24 cellular contexts compared by ENCODE assay signal in genomic region chr20:9348316-9348715, GRCh38.
DNase-seq lines count a peak whose midpoint lies in the region; ATAC-seq, FAIRE-seq and TF ChIP-seq lines count a peak whose summit lies in the region.
"Had no signal": no experiment of that assay in that cellular context is flagged by ENCODE, and none has a peak within 500 bp of the region (broad histone marks: within the 10 kb centered on the region; RNA-seq: fewer than 3 reads in every experiment).

No MANE protein-coding gene starts in this region.

- H3K4me2 ChIP-seq in Loucy (ENCODE audit: low read depth, low read length, poor library complexity, severe bottlenecking) (peak overlapping the region; percentile 37), K562 (ENCODE audit: insufficient read depth, low read length) (no peak overlapping the region)

- no peaks in the 10 kb centered on the region for H3K9me3 Mint-ChIP-seq in nephron progenitor cell
- H3K9me3 Mint-ChIP-seq in CD14-positive monocyte: no peaks in the 10 kb centered on the region
- H3K9me3 Mint-ChIP-seq in stimulated activated naive CD8-positive, alpha-beta T cell treated with anti-CD3 and anti-CD28 coated beads, Interleukin-15, amount 100 ng/mL, for 72 hours: peaks cover 0 to 4% of the 10 kb centered on the region in 2 donors
- H3K9me3 Mint-ChIP-seq: CD8-positive, alpha-beta T cell; HFFc6 had no signal

- no peak overlapping the region for H3K4me3 Mint-ChIP-seq in nephron progenitor cell
- H3K4me3 Mint-ChIP-seq in CD14-positive monocyte: no peak overlapping the region
- H3K4me3 Mint-ChIP-seq in stimulated activated naive CD8-positive, alpha-beta T cell treated with anti-CD3 and anti-CD28 coated beads, Interleukin-15, amount 100 ng/mL, for 72 hours: no peak overlapping the region
- H3K4me3 Mint-ChIP-seq: CD8-positive, alpha-beta T cell; HFFc6; IgD-negative memory B cell; T-cell had no signal

- H3K9me3 ChIP-seq in cardiac muscle cell (ENCODE audit: low read depth) (no peaks in the 10 kb centered on the region), Loucy (ENCODE audit: insufficient read depth, low read depth, low read length) (no peaks in the 10 kb centered on the region), K562 (replicated peaks; ENCODE audit: control insufficient read depth, insufficient read depth, low read depth, low read length) (no peaks in the 10 kb centered on the region)
- H3K9me3 ChIP-seq: BLaER1, Caco-2 had no signal

- no peaks in the 10 kb centered on the region for H3K9me2 ChIP-seq in Loucy (replicated peaks; ENCODE audit: low read depth, low read length)

- no peak for TF ChIP-seq CTCF in cardiac muscle cell (IDR thresholded peaks at IDR 0.05; ENCODE audit: low read depth, low read length)
- no peak for TF ChIP-seq CTCF in Loucy (conservative IDR thresholded peaks at IDR 0.05; ENCODE audit: low read length)
- TF ChIP-seq CTCF in K562 (IDR thresholded peaks at IDR 0.05 in 2 of 3, conservative IDR thresholded peaks at IDR 0.05 in 1 of 3; ENCODE audit: insufficient read depth in 2 of 3, low read depth in 1 of 3, low read length in 3 of 3): no peak
- TF ChIP-seq CTCF in nephron progenitor cell (IDR thresholded peaks at IDR 0.05): no peak
- no peak for TF ChIP-seq CTCF in CD14-positive monocyte (IDR thresholded peaks at IDR 0.05)

- H3K4me1 Mint-ChIP-seq in nephron progenitor cell: peaks cover 55% of the 10 kb centered on the region
- H3K4me1 Mint-ChIP-seq in CD14-positive monocyte: peaks cover 14% of the 10 kb centered on the region
- no peaks in the 10 kb centered on the region for H3K4me1 Mint-ChIP-seq in stimulated activated naive CD8-positive, alpha-beta T cell treated with anti-CD3 and anti-CD28 coated beads, Interleukin-15, amount 100 ng/mL, for 72 hours
- H3K4me1 Mint-ChIP-seq: IgD-negative memory B cell, T-cell had no signal

- no peak for TF ChIP-seq POLR2A in K562 (conservative IDR thresholded peaks at IDR 0.05)

- no peaks in the 10 kb centered on the region for H3K36me3 ChIP-seq in cardiac muscle cell
- no peaks in the 10 kb centered on the region for H3K36me3 ChIP-seq in Loucy (ENCODE audit: insufficient read depth, low read length)
- H3K36me3 ChIP-seq in K562 (ENCODE audit: control insufficient read depth, insufficient read depth, low read length): no peaks in the 10 kb centered on the region
- H3K36me3 ChIP-seq: BLaER1 had no signal

- in situ Hi-C loops in K562 (cut with MboI): no loop called here

- intact Hi-C loops in left ventricle myocardium superior (cut with micrococcal nuclease): loop anchor here (10.0 kb wide), 1 partner anchor 124 kb away; no protein-coding TSS in a partner anchor
- intact Hi-C loops in K562 (cut with micrococcal nuclease): no loop called here
- intact Hi-C loops in CD14-positive monocyte (cut with micrococcal nuclease): no loop called here

- TF ChIP-seq EP300 in K562 (IDR thresholded peaks at IDR 0.05; ENCODE audit: low read length): no peak

- H3K79me2 ChIP-seq in Loucy (ENCODE audit: insufficient read depth, low read length): no peaks in the 10 kb centered on the region
- no peaks in the 10 kb centered on the region for H3K79me2 ChIP-seq in K562 (ENCODE audit: control insufficient read depth, insufficient read depth, low read length)

- POLR2A ChIA-PET in K562 (lab: Yijun Ruan, JAX): no interaction called here

- no peak for DNase-seq in cardiac muscle cell (ENCODE audit: low read depth in 1 of 2, low spot score in 1 of 2)
- no peak for DNase-seq in left ventricle myocardium superior
- DNase-seq in K562 (ENCODE audit: extremely low read depth in 1 of 4, low spot score in 3 of 4): no peak
- DNase-seq in nephron progenitor cell: no peak
- no peak for DNase-seq in NOMO-1 treated with dmso at 0.1 percent for 144 hours (lab: John Stamatoyannopoulos, UW; ENCODE audit: unreplicated experiment)
- no peak for DNase-seq in CD14-positive monocyte (ENCODE audit: low spot score)
- DNase-seq in stimulated activated naive CD8-positive, alpha-beta T cell treated with anti-CD3 and anti-CD28 coated beads, Interleukin-15, amount 100 ng/mL, for 72 hours: no peak
- DNase-seq: 8988T; Caco-2; CD8-positive, alpha-beta T cell; DMS79 treated with DMSO at 0.1 percent for 48 hours; H7; HFFc6; Karpas-422; NCI-H2029; NCI-H446 treated with DMSO at 0.1 percent for 48 hours; NCI-H82; SHP77; T-cell had no signal

- 0 out of 2 replicates have a peak, but pooled peaks cover 3% of the 10 kb centered on the region for H3F3A ChIP-seq in Loucy (ENCODE audit: low read depth)

- no peak overlapping the region for H2AFZ ChIP-seq in Loucy (ENCODE audit: low read length)
- H2AFZ ChIP-seq in K562 (ENCODE audit: low read depth, low read length): no peak overlapping the region

- H4K20me1 ChIP-seq in Loucy (ENCODE audit: insufficient read depth, low read length, poor library complexity, severe bottlenecking) (no peaks in the 10 kb centered on the region), K562 (replicated peaks; ENCODE audit: control insufficient read depth, insufficient read depth, low read length) (no peaks in the 10 kb centered on the region)
- H4K20me1 ChIP-seq: BLaER1 had no signal

- BruUV-seq in K562 (replicated peaks; lab: Mats Ljungman, UMichigan): no TSS peak

- H3K27me3 Mint-ChIP-seq in nephron progenitor cell (ENCODE audit: low read depth, poor library complexity): no peaks in the 10 kb centered on the region
- H3K27me3 Mint-ChIP-seq in CD14-positive monocyte (ENCODE audit: low read depth in 3 of 3): peaks cover 0 to 1% (median 0%) of the 10 kb centered on the region in 3 donors
- no peaks in the 10 kb centered on the region for H3K27me3 Mint-ChIP-seq in stimulated activated naive CD8-positive, alpha-beta T cell treated with anti-CD3 and anti-CD28 coated beads, Interleukin-15, amount 100 ng/mL, for 72 hours
- H3K27me3 Mint-ChIP-seq: IgD-negative memory B cell, T-cell had no signal

- CTCF ChIA-PET in K562 (lab: Yijun Ruan, JAX; ENCODE audit: low intra/inter-chr PET ratio): no interaction called here

- H3K9me1 ChIP-seq in K562 (ENCODE audit: control insufficient read depth, insufficient read depth, low read length): no peaks in the 10 kb centered on the region

- H3K36me3 Mint-ChIP-seq in nephron progenitor cell (ENCODE audit: low read depth): peaks cover 16% of the 10 kb centered on the region
- no peaks in the 10 kb centered on the region for H3K36me3 Mint-ChIP-seq in CD14-positive monocyte
- H3K36me3 Mint-ChIP-seq: CD8-positive, alpha-beta T cell; IgD-negative memory B cell; T-cell had no signal

- 8% methylated on average over 3 of the region's 3 CpGs for WGBS in K562 (ENCODE audit: insufficient coverage, low coverage, missing lambda C conversion rate)

- FAIRE-seq in K562 (lab: Jason Lieb, UNC): no peak

- H3K27me3 ChIP-seq in cardiac muscle cell (no peaks in the 10 kb centered on the region), Loucy (ENCODE audit: insufficient read depth, low read length, poor library complexity, severe bottlenecking) (no peaks in the 10 kb centered on the region), K562 (ENCODE audit: control insufficient read depth in 2 of 2, insufficient read depth in 2 of 2, low read length in 2 of 2) (no peaks in the 10 kb centered on the region)
- H3K27me3 ChIP-seq: BLaER1 had no signal

- peak overlapping the region; percentile 17 for H3K27ac ChIP-seq in cardiac muscle cell
- H3K27ac ChIP-seq in K562 (ENCODE audit: extremely low read depth, low read depth, low read length): no peak overlapping the region
- H3K27ac ChIP-seq: BLaER1, RWPE1 had no signal

- H3K9ac ChIP-seq in Loucy (ENCODE audit: low read depth, low read length, poor library complexity, severe bottlenecking): peak overlapping the region; percentile 8
- H3K9ac ChIP-seq in K562 (ENCODE audit: insufficient read depth in 1 of 2, low read depth in 2 of 2, low read length in 2 of 2): no peak overlapping the region
- H3K9ac ChIP-seq: BLaER1 had no signal

- ATAC-seq in left ventricle myocardium superior (no peak), K562 (no peak)
- ATAC-seq in stimulated activated naive CD8-positive, alpha-beta T cell treated with anti-CD3 and anti-CD28 coated beads, Interleukin-15, amount 100 ng/mL, for 72 hours: no peak
- ATAC-seq: CD8-positive, alpha-beta T cell; Panc1; T-cell had no signal

- H3K4me1 ChIP-seq in cardiac muscle cell (ENCODE audit: low read depth) (peaks cover 39% of the 10 kb centered on the region), Loucy (ENCODE audit: insufficient read depth, low read length, poor library complexity, severe bottlenecking) (peaks cover 59% of the 10 kb centered on the region), K562 (replicated peaks in 1 of 2; ENCODE audit: control insufficient read depth in 2 of 2, insufficient read depth in 2 of 2, low read length in 2 of 2) (no peaks in the 10 kb centered on the region)

- H3K4me3 ChIP-seq in cardiac muscle cell (no peak overlapping the region), Loucy (ENCODE audit: low read length, poor library complexity, severe bottlenecking) (no peak overlapping the region), K562 (no peak overlapping the region)
- H3K4me3 ChIP-seq: BLaER1 had no signal

- TF ChIP-seq RAD21 in K562 (CRISPR knock-in tag; conservative IDR thresholded peaks at IDR 0.05 in 1 of 2, IDR thresholded peaks at IDR 0.05 in 1 of 2): no peak

- H3K27ac Mint-ChIP-seq in nephron progenitor cell (peak overlapping the region; percentile 74), CD14-positive monocyte (no peak overlapping the region)
- H3K27ac Mint-ChIP-seq in stimulated activated naive CD8-positive, alpha-beta T cell treated with anti-CD3 and anti-CD28 coated beads, Interleukin-15, amount 100 ng/mL, for 72 hours: no peak overlapping the region
- H3K27ac Mint-ChIP-seq: CD8-positive, alpha-beta T cell; IgD-negative memory B cell; T-cell had no signal
